ENCODE assay signal across 20 cellular contexts in the genomic region with DNA sequence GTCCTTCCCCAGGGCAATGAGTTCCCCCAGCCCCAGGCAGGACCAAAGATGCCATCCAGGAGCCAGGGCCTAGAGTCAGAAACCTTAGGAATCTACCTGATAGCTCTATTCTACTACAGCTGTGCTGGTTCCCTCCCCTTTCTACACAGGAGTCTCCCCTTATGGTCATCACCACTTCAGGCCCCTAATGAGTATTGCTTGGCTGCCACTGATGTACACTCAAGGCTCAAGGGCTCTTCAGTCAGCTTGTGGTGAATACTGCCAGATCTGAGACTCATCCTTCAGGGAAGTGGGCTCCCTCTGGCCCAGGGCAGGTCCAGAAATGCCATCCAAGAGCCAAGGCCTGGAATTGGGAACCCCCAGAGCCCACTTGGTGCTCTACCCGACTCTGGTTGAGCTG.
"Had no signal": no experiment of that assay in that cellular context is flagged by ENCODE, and none has a peak within 500 bp of the region (broad histone marks: within the 10 kb centered on the region; RNA-seq: fewer than 3 reads in every experiment).

No MANE protein-coding gene starts in this region.

- H3K27ac ChIP-seq: breast epithelium, foreskin keratinocyte, neural progenitor cell, testis had no signal

- H3K27me3 ChIP-seq: breast epithelium, neural progenitor cell, testis had no signal

- H3K9me3 ChIP-seq: breast epithelium, testis had no signal

- DNase-seq: activated CD4-positive, alpha-beta memory T cell treated with anti-CD3 and anti-CD28 coated beads for 36 hours; activated CD4-positive, alpha-beta T cell treated with anti-CD3 and anti-CD28 coated beads for 4 hours; activated CD4-positive, CD25-positive, alpha-beta regulatory T cell; activated naive CD4-positive, alpha-beta T cell treated with Interleukin-2 at 50 U/mL for 16 hours; activated naive CD8-positive, alpha-beta T cell treated with anti-CD3 and anti-CD28 coated beads for 36 hours; activated T-cell treated with anti-CD3 and anti-CD28 coated beads, Interleukin-2, amount 50 U/mL, for 48 hours; amniotic stem cell; effector memory CD4-positive, alpha-beta T cell; foreskin keratinocyte; kidney; naive thymus-derived CD4-positive, alpha-beta T cell; posterior cingulate gyrus; small intestine; stimulated activated CD4-positive, alpha-beta T cell treated with anti-CD3 and anti-CD28 coated beads, Interleukin-2, amount 100 ng/mL, for 24 hours; stimulated activated naive CD4-positive, alpha-beta T cell; testis had no signal

- ATAC-seq: foreskin keratinocyte; naive thymus-derived CD4-positive, alpha-beta T cell; sciatic nerve had no signal

- H3K4me3 ChIP-seq: breast epithelium, lung, neural progenitor cell, testis had no signal

- H3K36me3 ChIP-seq: breast epithelium, neural progenitor cell had no signal

- H3K4me1 ChIP-seq: breast epithelium, foreskin keratinocyte, testis had no signal
